10 cellular contexts compared by ENCODE assay signal in the genomic region with DNA sequence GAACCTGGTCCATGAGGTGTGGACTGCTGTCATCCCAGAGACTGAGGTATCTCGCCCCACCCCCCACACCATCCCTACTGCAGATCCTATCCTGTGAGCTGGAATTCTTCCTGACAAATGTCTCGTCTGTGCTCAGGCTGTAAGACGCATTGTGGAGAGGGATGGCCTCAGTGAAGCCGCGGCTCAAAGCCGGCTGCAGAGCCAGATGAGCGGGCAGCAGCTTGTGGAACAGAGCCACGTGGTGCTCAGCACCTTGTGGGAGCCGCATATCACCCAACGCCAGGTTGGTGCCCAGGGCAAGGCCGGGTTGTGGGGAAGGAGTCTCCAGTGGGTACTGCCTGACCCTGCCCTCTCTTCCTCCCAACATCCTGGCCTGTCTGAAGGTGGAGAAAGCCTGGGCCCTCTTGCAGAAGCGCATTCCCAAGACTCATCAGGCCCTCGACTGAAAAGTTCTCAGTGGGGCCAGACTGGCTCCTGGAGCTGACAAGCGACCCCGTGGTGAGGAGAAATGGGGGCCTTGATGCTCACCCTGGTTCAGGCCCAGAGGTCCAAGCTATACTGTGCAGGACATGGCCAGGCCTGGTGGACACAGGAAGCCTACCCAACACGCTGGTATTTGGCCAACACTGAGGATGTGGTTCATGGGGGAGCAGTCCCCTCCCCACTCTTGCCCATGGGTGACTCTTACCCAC. TPM values are rescaled to one million over a fixed set of nuclear protein-coding genes. Genes with fewer than 3 reads are reported as not detected.
DNase-seq lines count a peak whose midpoint lies in the region; TF ChIP-seq lines count a peak whose summit lies in the region.
"Had no signal": no experiment of that assay in that cellular context is flagged by ENCODE, and none has a peak within 500 bp of the region (broad histone marks: within the 10 kb centered on the region; RNA-seq: fewer than 3 reads in every experiment).

No MANE protein-coding gene starts in this region.

- no peak overlapping the region for H2AFZ ChIP-seq in OCI-LY1 (ENCODE audit: low read length)

- H3K4me1 ChIP-seq in OCI-LY1 (ENCODE audit: insufficient read depth, low read length, severe bottlenecking) = peaks cover 44% of the 10 kb centered on the region

- H3K27me3 Mint-ChIP-seq in chondrocyte (ENCODE audit: low read depth) = no peaks in the 10 kb centered on the region

- H3K9me3 ChIP-seq in OCI-LY1 (ENCODE audit: low read length) = no peaks in the 10 kb centered on the region
- H3K9me3 ChIP-seq: HAP-1 had no signal

- peak overlapping the region; percentile 91 for H3K27ac Mint-ChIP-seq in chondrocyte (ENCODE audit: unreplicated experiment)

- no peaks in the 10 kb centered on the region for H3K9me3 Mint-ChIP-seq in chondrocyte (ENCODE audit: low read depth)

- peaks cover 53% of the 10 kb centered on the region for H3K36me3 ChIP-seq in OCI-LY1 (ENCODE audit: insufficient read depth, low read length)

- H3K36me3 Mint-ChIP-seq in chondrocyte (ENCODE audit: low read depth) = peaks cover 12% of the 10 kb centered on the region

- no peaks in the 10 kb centered on the region for H3K79me2 ChIP-seq in OCI-LY1 (ENCODE audit: insufficient read depth, low read length)

- H3K9me2 ChIP-seq in OCI-LY1 (ENCODE audit: low read depth, low read length) = no peaks in the 10 kb centered on the region

- H3K27ac ChIP-seq in OCI-LY1 (ENCODE audit: low read depth, low read length, poor library complexity, severe bottlenecking) (no peak overlapping the region), skin epidermis (peak overlapping the region in 13 of 21 experiments; percentile 92 to 100 (median 96))

- H3K27me3 ChIP-seq in OCI-LY1 (ENCODE audit: insufficient read depth, low read length) = no peaks in the 10 kb centered on the region

- no peaks in the 10 kb centered on the region; the same call in 1 of the 2 replicates for H3F3A ChIP-seq in OCI-LY1 (ENCODE audit: insufficient read depth, low read length)

- peak overlapping the region; percentile 76 for H3K4me3 ChIP-seq in OCI-LY1 (ENCODE audit: low read depth, low read length, poor library complexity, severe bottlenecking)
- peak overlapping the region in 1 of 7 experiments; percentile 68 for H3K4me3 ChIP-seq in skin epidermis

- no peak overlapping the region for H3K4me3 Mint-ChIP-seq in chondrocyte (ENCODE audit: unreplicated experiment)

- DNase-seq in chondrocyte (ENCODE audit: low spot score) (no peak), NCI-H748 (lab: John Stamatoyannopoulos, UW; ENCODE audit: unreplicated experiment) (no peak), NCI-H1092 (lab: John Stamatoyannopoulos, UW) (no peak), SHP77 (lab: John Stamatoyannopoulos, UW) (no peak)
- DNase-seq: Kasumi-1; SHP77 treated with DMSO at 0.1 percent for 48 hours; stimulated activated CD4-positive, alpha-beta T cell treated with anti-CD3 and anti-CD28 coated beads, Interleukin-1b, Interleukin-23, amount 100 ng/mL, for 48 hours had no signal

- no peak overlapping the region for H3K4me2 ChIP-seq in OCI-LY1 (ENCODE audit: low read length)

- TF ChIP-seq CTCF in OCI-LY1 (IDR thresholded peaks at IDR 0.05; ENCODE audit: low read length) = no peak
- no peak for TF ChIP-seq CTCF in chondrocyte (IDR thresholded peaks at IDR 0.05)

- H4K20me1 ChIP-seq in OCI-LY1 (ENCODE audit: insufficient read depth, low read length) = no peaks in the 10 kb centered on the region

- peaks cover 47% of the 10 kb centered on the region for H3K4me1 Mint-ChIP-seq in chondrocyte (ENCODE audit: low read depth)

- no peak overlapping the region; the same call in 1 of the 2 replicates for H3K9ac ChIP-seq in OCI-LY1 (ENCODE audit: low read length)

RNA-seq across cellular contexts. Expression of gene MLX, which starts 1.2 kb away (rescaled TPM):
- total RNA-seq in chondrocyte = 30.1 to 37.0 TPM (median 30.3 TPM) in 3 replicates

RNA-seq across cellular contexts. Expression of gene COASY, which starts 3.7 kb away (rescaled TPM):
- total RNA-seq in chondrocyte = 31.2 to 57.3 TPM (median 37.1 TPM) in 3 replicates

RNA-seq across cellular contexts. Expression of gene PSMC3IP, which starts 11.9 kb away (rescaled TPM):
- 4.9 to 13.0 TPM (median 6.1 TPM) in 3 replicates for total RNA-seq in chondrocyte

RNA-seq across cellular contexts. Expression of gene HSD17B1, which starts 12.9 kb away (rescaled TPM):
- 1.4 to 2.6 TPM (median 1.4 TPM) in 3 replicates for total RNA-seq in chondrocyte

RNA-seq across cellular contexts. Expression of gene NAGLU, which starts 29.6 kb away (rescaled TPM):
- 64.5 to 68.7 TPM (median 66.4 TPM) in 3 replicates for total RNA-seq in chondrocyte
